8 cellular contexts compared by ENCODE assay signal in genomic region chr5:91281409-91281808, GRCh38.
DNase-seq lines count a peak whose midpoint lies in the region; ATAC-seq, FAIRE-seq and TF ChIP-seq lines count a peak whose summit lies in the region.

No MANE protein-coding gene starts in this region.

- H4K20me1 ChIP-seq in H1 (replicated peaks in 1 of 2; ENCODE audit: control insufficient read depth in 1 of 2, insufficient read depth in 2 of 2, low read length in 2 of 2), result no peaks in the 10 kb centered on the region

- H3K4me2 ChIP-seq in H1 (ENCODE audit: insufficient read depth in 1 of 2, low read depth in 2 of 2, low read length in 2 of 2), result no peak overlapping the region; a peak in 1 of 4 replicates

- 0 out of 2 replicates have a peak overlapping the region, but pooled peaks have one; percentile 18 for H2BK12ac ChIP-seq in H1 (ENCODE audit: low read depth, low read length)

- H3K23me2 ChIP-seq in H1 (ENCODE audit: low read depth, low read length), result peaks cover 12% of the 10 kb centered on the region

- H2AK5ac ChIP-seq in H1 (ENCODE audit: low read depth, low read length), result no peak overlapping the region

- no peaks in the 10 kb centered on the region for H3K36me3 ChIP-seq in CD8-positive, alpha-beta memory T cell (ENCODE audit: insufficient read depth, low read length)
- no peaks in the 10 kb centered on the region for H3K36me3 ChIP-seq in H1 (ENCODE audit: control insufficient read depth in 2 of 4, insufficient read depth in 4 of 4, low read length in 3 of 4)

- POLR2A ChIA-PET in CD8-positive, alpha-beta memory T cell (lab: Charles Lee), result interaction anchor here (1.0 to 3.1 kb wide), 5 partner anchors 30 to 102 kb away, joined by 3 to 30 read pairs (median 6); partner anchors contain the start of gene ARRDC3
- POLR2A ChIA-PET in H1 (lab: Charles Lee; ENCODE audit: partially characterized antibody), result interaction anchor here (1.0 to 2.7 kb wide), 6 partner anchors 10 to 871 kb away, joined by 3 to 20 read pairs (median 5); partner anchors contain the start of genes ARRDC3 and CETN3

- H3K27ac ChIP-seq in CD8-positive, alpha-beta memory T cell (ENCODE audit: low read depth, low read length), result peak overlapping the region; percentile 70
- no peak overlapping the region for H3K27ac ChIP-seq in H1 (ENCODE audit: low read depth, low read length)

- peaks cover 5% of the 10 kb centered on the region for H3K4me1 ChIP-seq in CD8-positive, alpha-beta memory T cell (ENCODE audit: insufficient read depth, low read length)
- H3K4me1 ChIP-seq in H1 (replicated peaks in 1 of 4; ENCODE audit: control insufficient read depth in 3 of 4, insufficient read depth in 4 of 4, low read length in 3 of 4), result peaks cover 0 to 2% (median 0%) of the 10 kb centered on the region in 4 experiments; a peak in 1 of 7 replicates

- H3K79me1 ChIP-seq in H1 (ENCODE audit: low read depth, low read length), result no peaks in the 10 kb centered on the region

- no peaks in the 10 kb centered on the region for H3K9me3 ChIP-seq in CD8-positive, alpha-beta memory T cell (ENCODE audit: low read length)
- H3K9me3 ChIP-seq in H1 (ENCODE audit: insufficient read depth in 2 of 2, low read depth in 1 of 2, low read length in 1 of 2), result no peaks in the 10 kb centered on the region; a peak in 1 of 4 replicates

- peak overlapping the region in 7 of 8 donors; percentile 0 to 89 (median 81) for H3K27ac Mint-ChIP-seq in CD8-positive, alpha-beta memory T cell

- H3K4me3 ChIP-seq in CD8-positive, alpha-beta memory T cell (ENCODE audit: low read length), result no peak overlapping the region
- H3K4me3 ChIP-seq in H1 (ENCODE audit: extremely low read depth in 1 of 4, insufficient read depth in 2 of 4, low read depth in 3 of 4, low read length in 4 of 4), result no peak overlapping the region

- TF ChIP-seq POLR2A in H1 (IDR thresholded peaks at IDR 0.05; ENCODE audit: control extremely low read depth in 1 of 2, low read depth in 2 of 2, low read length in 2 of 2), result no peak

- H3K56ac ChIP-seq in H1 (replicated peaks; ENCODE audit: insufficient read length, low read depth, low read length), result no peak overlapping the region

- no peak overlapping the region for H2BK5ac ChIP-seq in H1 (ENCODE audit: low read depth, low read length)

- H4K91ac ChIP-seq in H1 (replicated peaks; ENCODE audit: insufficient read length, low read length), result no peak overlapping the region

- no peak overlapping the region for H3K4ac ChIP-seq in H1 (replicated peaks; ENCODE audit: insufficient read length, low read depth, low read length)

- peaks cover 0 to 6% (median 0%) of the 10 kb centered on the region in 5 donors for H3K9me3 Mint-ChIP-seq in CD8-positive, alpha-beta memory T cell

- peaks cover 0 to 2% of the 10 kb centered on the region in 2 donors for H3K27me3 Mint-ChIP-seq in CD8-positive, alpha-beta memory T cell

- H3K18ac ChIP-seq in H1 (ENCODE audit: extremely low read depth, low read length), result no peak overlapping the region

- WGBS in H1 (ENCODE audit: extremely low coverage in 1 of 2, insufficient coverage in 1 of 2, insufficient read length in 1 of 2, insufficient replicate concordance in 2 of 2, low coverage in 1 of 2, low lambda C conversion rate in 2 of 2, missing lambda C conversion rate in 1 of 2), 2 experiments, result 85% methylated on average over 5 of the region's 5 CpGs; no CpG with 5 or more reads in 1 of the 2 experiments

- CTCF ChIA-PET in CD8-positive, alpha-beta memory T cell (lab: Charles Lee), result interaction anchor here (0.9 to 4.5 kb wide), 6 partner anchors 10 to 103 kb away, joined by 3 to 44 read pairs (median 4); partner anchors contain the start of gene ARRDC3
- CTCF ChIA-PET in H1 (lab: Charles Lee; ENCODE audit: partially characterized antibody), result interaction anchor here (1.0 to 2.2 kb wide), 3 partner anchors 57 to 103 kb away, joined by 3 to 13 read pairs (median 3); partner anchors contain the start of gene ARRDC3

- no peak for FAIRE-seq in H1 (lab: Jason Lieb, UNC)

- no peak for DNase-seq in CD8-positive, alpha-beta memory T cell
- peak; percentile 5 for DNase-seq in NCI-H1105 (lab: John Stamatoyannopoulos, UW)
- DNase-seq in H1 (ENCODE audit: low read depth in 1 of 2, low spot score in 2 of 2), result no peak
- DNase-seq in non-pigmented ciliary epithelial cell (ENCODE audit: low read depth), result peak; percentile 56
- DNase-seq in NCI-H82 (lab: John Stamatoyannopoulos, UW), result no peak
- DNase-seq in midbrain (lab: John Stamatoyannopoulos, UW), result no peak

- no peak for ATAC-seq in HG03342 (IDR thresholded peaks at IDR 0.05; ENCODE audit: unreplicated experiment)
- no peak for ATAC-seq in HG03039 (IDR thresholded peaks at IDR 0.05; ENCODE audit: unreplicated experiment)

- H3K23ac ChIP-seq in H1 (ENCODE audit: insufficient read length), result no peak overlapping the region

- no peak overlapping the region for H4K8ac ChIP-seq in H1 (ENCODE audit: extremely low read depth, insufficient read depth, low read length)

- no peak overlapping the region for H3K9ac ChIP-seq in H1 (replicated peaks in 1 of 4; ENCODE audit: extremely low read depth in 1 of 4, low read depth in 3 of 4, low read length in 3 of 4)

- no peaks in the 10 kb centered on the region for H3K27me3 ChIP-seq in CD8-positive, alpha-beta memory T cell (ENCODE audit: insufficient read depth, low read length, poor library complexity, severe bottlenecking)
- peaks cover 0 to 3% (median 0%) of the 10 kb centered on the region in 4 experiments; a peak in 2 of 7 replicates for H3K27me3 ChIP-seq in H1 (replicated peaks in 1 of 4; ENCODE audit: control insufficient read depth in 3 of 4, extremely low read depth in 1 of 4, insufficient read depth in 3 of 4, low read length in 3 of 4)

- TF ChIP-seq EP300 in H1 (IDR thresholded peaks at IDR 0.05; ENCODE audit: borderline replicate concordance in 1 of 2, low read depth in 2 of 2, low read length in 2 of 2), result no peak

- no peak for TF ChIP-seq CTCF in H1 (IDR thresholded peaks at IDR 0.05; ENCODE audit: control extremely low read depth in 1 of 3, insufficient read depth in 1 of 3, low read depth in 1 of 3, low read length in 3 of 3)

- peaks cover 0 to 3% (median 0%) of the 10 kb centered on the region in 3 donors for H3K36me3 Mint-ChIP-seq in CD8-positive, alpha-beta memory T cell

- H2BK120ac ChIP-seq in H1 (replicated peaks; ENCODE audit: low read depth, low read length), result no peak overlapping the region

- H3K14ac ChIP-seq in H1 (ENCODE audit: insufficient read length), result no peak overlapping the region

- no peak overlapping the region for H4K5ac ChIP-seq in H1 (ENCODE audit: insufficient read length, low read depth, low read length)

- TF ChIP-seq RAD21 in H1 (IDR thresholded peaks at IDR 0.05 in 1 of 2, conservative IDR thresholded peaks at IDR 0.05 in 1 of 2; ENCODE audit: low read depth in 2 of 2, low read length in 2 of 2), result no peak

- H3K4me1 Mint-ChIP-seq in CD8-positive, alpha-beta memory T cell, result peaks cover 12 to 23% (median 21%) of the 10 kb centered on the region in 3 donors

- H3K79me2 ChIP-seq in H1 (ENCODE audit: control insufficient read depth in 1 of 2, insufficient read depth in 2 of 2, low read length in 2 of 2), result no peaks in the 10 kb centered on the region

- no peak overlapping the region for H2BK15ac ChIP-seq in H1 (ENCODE audit: low read length)

- H3K4me3 Mint-ChIP-seq in CD8-positive, alpha-beta memory T cell, result peak overlapping the region in 5 of 7 donors; percentile 84 to 90 (median 89)

- H2AFZ ChIP-seq in H1 (ENCODE audit: low read length), result 0 out of 2 replicates have a peak overlapping the region, but pooled peaks have one; percentile 67

- no peak overlapping the region for H2BK20ac ChIP-seq in H1 (ENCODE audit: low read length)

TF ChIP-seq in H1, 55 proteins besides CTCF, POLR2A, EP300 and RAD21:
- TF ChIP-seq CTBP2 (IDR thresholded peaks at IDR 0.05; ENCODE audit: borderline replicate concordance, insufficient read depth, insufficient read length, low read length) (no peak), CHD1 (IDR thresholded peaks at IDR 0.05; ENCODE audit: low read depth, low read length) (no peak), SRF (IDR thresholded peaks at IDR 0.05; ENCODE audit: low read depth, low read length) (no peak)

Comparison
In these comparisons a context has a peak if more than half of its experiments do, and no peak if none do; other contexts are left out.
1. DNase-seq: peak in NCI-H1105 (single experiment) and non-pigmented ciliary epithelial cell (single experiment); none in CD8-positive, alpha-beta memory T cell (0 of 5), H1 (0 of 2), NCI-H82 (single experiment) and midbrain (single experiment).